8 cellular contexts compared by ENCODE assay signal in genomic region chr11:64449381-64450167, GRCh38.
DNase-seq lines count a peak whose midpoint lies in the region; ATAC-seq, FAIRE-seq and TF ChIP-seq lines count a peak whose summit lies in the region.

No MANE protein-coding gene starts in this region.

- FAIRE-seq in GM12892 (lab: Jason Lieb, UNC) (peak; percentile 77), pancreas (lab: Jason Lieb, UNC) (no peak)

- no peaks in the 10 kb centered on the region for H3K79me2 ChIP-seq in MM.1S (ENCODE audit: low read length)

- TF ChIP-seq CTCF in 22Rv1 (IDR thresholded peaks at IDR 0.05) (peak; percentile 81), MM.1S (IDR thresholded peaks at IDR 0.05; ENCODE audit: low read length) (peak; percentile 86), pancreas (IDR thresholded peaks at IDR 0.05) (peak; percentile 65 to 87 (median 82)), tibial artery (IDR thresholded peaks at IDR 0.05) (peak; percentile 61 to 83)

- H3K27ac ChIP-seq in 22Rv1 (no peak overlapping the region), MM.1S (ENCODE audit: low read length) (no peak overlapping the region), pancreas (peak overlapping the region in 3 of 4 donors; percentile 4 to 93 (median 86)), tibial artery (peak overlapping the region; percentile 76 to 83)

- peak; percentile 95 for ATAC-seq in SK-N-SH treated with all-trans-retinoic acid at 6 μM for 48 hours
- ATAC-seq in Right ventricle myocardium superior (ENCODE audit: poor library complexity): peak; percentile 90
- peak; percentile 77 to 85 (median 82) for ATAC-seq in pancreas

- DNase-seq in GM12892 (ENCODE audit: insufficient read length): peak; percentile 79
- DNase-seq in MM.1S: peak; percentile 75
- peak; percentile 71 for DNase-seq in Right ventricle myocardium superior
- DNase-seq in pancreas: peak; percentile 58 to 81 (median 77)
- DNase-seq in tibial artery: peak; percentile 45 to 75

- no peak overlapping the region; the same call in 1 of the 2 replicates for H3K9ac ChIP-seq in MM.1S (ENCODE audit: low read length)

- H3K4me1 ChIP-seq in MM.1S (ENCODE audit: low read length) (peaks cover 17% of the 10 kb centered on the region), pancreas (peaks cover 3 to 17% (median 5%) of the 10 kb centered on the region in 3 donors), tibial artery (peaks cover 0 to 29% (median 22%) of the 10 kb centered on the region in 4 donors)

- H3K27ac Mint-ChIP-seq in activated naive CD4-positive, alpha-beta T cell treated with anti-CD3 and anti-CD28 coated beads, Interleukin-2, amount 50 U/mL, for 24 hours: no peak overlapping the region

- no peaks in the 10 kb centered on the region for H3K9me3 ChIP-seq in MM.1S (replicated peaks; ENCODE audit: insufficient read depth, low read length)
- H3K9me3 ChIP-seq in pancreas: no peaks in the 10 kb centered on the region
- H3K9me3 ChIP-seq in tibial artery: no peaks in the 10 kb centered on the region

- WGBS in pancreas, 2 donors: 19 to 20% methylated on average over 31 of the region's 31 CpGs

- H3K4me3 ChIP-seq in MM.1S (ENCODE audit: low read length): peak overlapping the region; percentile 51
- H3K4me3 ChIP-seq in pancreas: peak overlapping the region in 3 of 4 donors; percentile 28 to 43 (median 43)
- H3K4me3 ChIP-seq in tibial artery: peak overlapping the region; percentile 35 to 51

- no peak for TF ChIP-seq POLR2A in GM12892 (IDR thresholded peaks at IDR 0.05; ENCODE audit: low read depth, low read length)

- H3K36me3 Mint-ChIP-seq in activated naive CD4-positive, alpha-beta T cell treated with anti-CD3 and anti-CD28 coated beads, Interleukin-2, amount 50 U/mL, for 24 hours: no peaks in the 10 kb centered on the region

- H3K27me3 Mint-ChIP-seq in activated naive CD4-positive, alpha-beta T cell treated with anti-CD3 and anti-CD28 coated beads, Interleukin-2, amount 50 U/mL, for 24 hours: peaks cover 4% of the 10 kb centered on the region

- no peaks in the 10 kb centered on the region for H3F3A ChIP-seq in MM.1S (ENCODE audit: insufficient read depth, low read length)

- H3K4me2 ChIP-seq in MM.1S (ENCODE audit: low read depth, low read length): peak overlapping the region; percentile 99

- peak overlapping the region; percentile 86 for H3K4me3 Mint-ChIP-seq in activated naive CD4-positive, alpha-beta T cell treated with anti-CD3 and anti-CD28 coated beads, Interleukin-2, amount 50 U/mL, for 24 hours

- no peaks in the 10 kb centered on the region for H3K9me2 ChIP-seq in MM.1S (replicated peaks; ENCODE audit: insufficient read depth, low read length)

- intact Hi-C loops in Right ventricle myocardium superior (cut with DNase I) (loop anchor here (2.0 kb wide), 1 partner anchor 203 kb away; no protein-coding TSS in a partner anchor), pancreas (cut with DNase I) (no loop called here), tibial artery (cut with DNase I; ENCODE audit: low total_unique reads) (loop anchor here (5.0 kb wide), 2 partner anchors 203 to 273 kb away; partner anchors contain the start of gene NRXN2)

- H4K20me1 ChIP-seq in MM.1S (ENCODE audit: insufficient read depth, low read length): no peaks in the 10 kb centered on the region

- H2AFZ ChIP-seq in MM.1S (ENCODE audit: low read length): peak overlapping the region; percentile 71

- H3K36me3 ChIP-seq in MM.1S (replicated peaks; ENCODE audit: insufficient read depth, low read length) (no peaks in the 10 kb centered on the region), pancreas (no peaks in the 10 kb centered on the region), tibial artery (no peaks in the 10 kb centered on the region)

- H3K27me3 ChIP-seq in MM.1S (replicated peaks; ENCODE audit: insufficient read depth, low read length): peaks cover 70% of the 10 kb centered on the region
- H3K27me3 ChIP-seq in pancreas: no peaks in the 10 kb centered on the region
- H3K27me3 ChIP-seq in tibial artery: no peaks in the 10 kb centered on the region

- no peaks in the 10 kb centered on the region for H3K9me3 Mint-ChIP-seq in activated naive CD4-positive, alpha-beta T cell treated with anti-CD3 and anti-CD28 coated beads, Interleukin-2, amount 50 U/mL, for 24 hours

- peaks cover 13% of the 10 kb centered on the region for H3K4me1 Mint-ChIP-seq in activated naive CD4-positive, alpha-beta T cell treated with anti-CD3 and anti-CD28 coated beads, Interleukin-2, amount 50 U/mL, for 24 hours

TF ChIP-seq in SK-N-SH treated with all-trans-retinoic acid at 6 μM for 48 hours, 23 proteins besides CTCF, POLR2A, EP300 and RAD21:
- TF ChIP-seq, protein P1, sequence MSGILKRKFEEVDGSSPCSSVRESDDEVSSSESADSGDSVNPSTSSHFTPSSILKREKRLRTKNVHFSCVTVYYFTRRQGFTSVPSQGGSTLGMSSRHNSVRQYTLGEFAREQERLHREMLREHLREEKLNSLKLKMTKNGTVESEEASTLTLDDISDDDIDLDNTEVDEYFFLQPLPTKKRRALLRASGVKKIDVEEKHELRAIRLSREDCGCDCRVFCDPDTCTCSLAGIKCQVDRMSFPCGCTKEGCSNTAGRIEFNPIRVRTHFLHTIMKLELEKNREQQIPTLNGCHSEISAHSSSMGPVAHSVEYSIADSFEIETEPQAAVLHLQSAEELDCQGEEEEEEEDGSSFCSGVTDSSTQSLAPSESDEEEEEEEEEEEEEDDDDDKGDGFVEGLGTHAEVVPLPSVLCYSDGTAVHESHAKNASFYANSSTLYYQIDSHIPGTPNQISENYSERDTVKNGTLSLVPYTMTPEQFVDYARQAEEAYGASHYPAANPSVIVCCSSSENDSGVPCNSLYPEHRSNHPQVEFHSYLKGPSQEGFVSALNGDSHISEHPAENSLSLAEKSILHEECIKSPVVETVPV (CRISPR knock-in tag; IDR thresholded peaks at IDR 0.05): no peak
- no peak for TF ChIP-seq BACH2 (CRISPR knock-in tag; IDR thresholded peaks at IDR 0.05; ENCODE audit: borderline replicate concordance)
- TF ChIP-seq PATZ1 (CRISPR knock-in tag; IDR thresholded peaks at IDR 0.05; ENCODE audit: borderline replicate concordance): no peak
- TF ChIP-seq ZC3H10 (CRISPR knock-in tag; IDR thresholded peaks at IDR 0.05): no peak
- no peak for TF ChIP-seq CSDC2 (CRISPR knock-in tag; IDR thresholded peaks at IDR 0.05)
- TF ChIP-seq PPARA (CRISPR knock-in tag; IDR thresholded peaks at IDR 0.05; ENCODE audit: borderline replicate concordance): no peak
- no peak for TF ChIP-seq OSR1 (CRISPR knock-in tag; IDR thresholded peaks at IDR 0.05)

Comparison
In these comparisons a context has a peak if more than half of its experiments do, and no peak if none do; other contexts are left out.
1. H3K27ac ChIP-seq: peak in pancreas (3 of 4) and tibial artery (2 of 2); none in 22Rv1 (single experiment) and MM.1S (single experiment).
2. intact Hi-C loops: an anchor here in Right ventricle myocardium superior (2.0 kb wide) and tibial artery (5.0 kb wide); none called in pancreas.
3. Peak in every context shown above with its lines, with median percentiles within 50 percentile points of each other: CTCF ChIP-seq, DNase-seq, H3K4me3 ChIP-seq and ATAC-seq.